10 cellular contexts compared by ENCODE assay signal in genomic region chr7:23893942-23894890, GRCh38.
DNase-seq lines count a peak whose midpoint lies in the region; ATAC-seq and TF ChIP-seq lines count a peak whose summit lies in the region.
"Had no signal": no experiment of that assay in that cellular context is flagged by ENCODE, and none has a peak within 500 bp of the region (broad histone marks: within the 10 kb centered on the region; RNA-seq: fewer than 3 reads in every experiment).

No MANE protein-coding gene starts in this region.

- H3K4me3 Mint-ChIP-seq in GM23338 (no peak overlapping the region), neural progenitor cell (no peak overlapping the region)

- TF ChIP-seq CTCF in GM23338 (conservative IDR thresholded peaks at IDR 0.05; ENCODE audit: low read depth in 2 of 2) (no peak), brain microvascular endothelial cell (IDR thresholded peaks at IDR 0.05; ENCODE audit: low read depth, low read length, missing control alignments) (no peak), neural progenitor cell (IDR thresholded peaks at IDR 0.05) (no peak)

- H3K9me3 Mint-ChIP-seq in GM23338 (no peaks in the 10 kb centered on the region), neural progenitor cell (no peaks in the 10 kb centered on the region)

- DNase-seq in GM23338 (ENCODE audit: low spot score) (no peak), SK-N-MC (ENCODE audit: low read depth, low spot score) (no peak), brain microvascular endothelial cell (peak; percentile 32), NCI-H1048 (lab: John Stamatoyannopoulos, UW) (no peak), substantia nigra (lab: John Stamatoyannopoulos, UW) (no peak), neural progenitor cell (ENCODE audit: low spot score) (no peak)
- peak; percentile 7 to 17 for DNase-seq in stimulated activated CD8-positive, alpha-beta memory T cell treated with anti-CD3 and anti-CD28 coated beads, Interleukin-15, amount 100 ng/mL, for 4 hours (ENCODE audit: low read depth in 2 of 2)
- DNase-seq: NCI-H2029 had no signal

- no peaks in the 10 kb centered on the region for H3K36me3 Mint-ChIP-seq in GM23338 (ENCODE audit: low read depth)
- H3K36me3 Mint-ChIP-seq in neural progenitor cell, result no peaks in the 10 kb centered on the region

- in situ Hi-C loops in brain microvascular endothelial cell (cut with HindIII; ENCODE audit: low pct_ligation_motif_present, low sequenced_read_pairs), result no loop called here

- H3K4me3 ChIP-seq in GM23338 (no peak overlapping the region), SK-N-MC (no peak overlapping the region), brain microvascular endothelial cell (ENCODE audit: low read depth, low read length) (no peak overlapping the region), neural progenitor cell (no peak overlapping the region)

- H3K27ac Mint-ChIP-seq in GM23338, result no peak overlapping the region
- no peak overlapping the region for H3K27ac Mint-ChIP-seq in neural progenitor cell

- H3K9ac ChIP-seq in SK-N-MC (ENCODE audit: insufficient read length), result peak overlapping the region; percentile 11
- H3K9ac ChIP-seq in neural progenitor cell, result no peak overlapping the region

- no peaks in the 10 kb centered on the region for H3K79me2 ChIP-seq in GM23338 (replicated peaks; ENCODE audit: insufficient read depth)
- H3K79me2 ChIP-seq in neural progenitor cell (ENCODE audit: low read depth), result no peaks in the 10 kb centered on the region

- no peaks in the 10 kb centered on the region for H3K27me3 ChIP-seq in GM23338 (ENCODE audit: insufficient read depth)
- no peaks in the 10 kb centered on the region for H3K27me3 ChIP-seq in brain microvascular endothelial cell (replicated peaks)
- H3K27me3 ChIP-seq in neural progenitor cell, result no peaks in the 10 kb centered on the region

- H3F3A ChIP-seq in GM23338 (replicated peaks; ENCODE audit: low read depth) (no peaks in the 10 kb centered on the region), neural progenitor cell (ENCODE audit: low read depth) (no peaks in the 10 kb centered on the region)

- H3K9me3 ChIP-seq in SK-N-MC (ENCODE audit: low read depth, low read length), result no peaks in the 10 kb centered on the region
- H3K9me3 ChIP-seq in neural progenitor cell (ENCODE audit: low read depth), result no peaks in the 10 kb centered on the region

- H2AFZ ChIP-seq in GM23338 (peak overlapping the region; percentile 76; the same call in 1 of the 2 replicates), neural progenitor cell (replicated peaks) (no peak overlapping the region)

- H3K4me2 ChIP-seq in GM23338 (no peak overlapping the region), neural progenitor cell (no peak overlapping the region)

- no peak overlapping the region for H3K27ac ChIP-seq in GM23338 (ENCODE audit: low read depth)
- peak overlapping the region; percentile 82; the same call in 1 of the 2 replicates for H3K27ac ChIP-seq in SK-N-MC
- H3K27ac ChIP-seq in brain microvascular endothelial cell, result no peak overlapping the region
- no peak overlapping the region for H3K27ac ChIP-seq in substantia nigra (ENCODE audit: low read depth, low read length, poor library complexity, severe bottlenecking)
- no peak overlapping the region for H3K27ac ChIP-seq in neural progenitor cell
- H3K27ac ChIP-seq: VCaP had no signal

- no peaks in the 10 kb centered on the region for H3K9me2 ChIP-seq in GM23338 (ENCODE audit: insufficient read depth)

- no peaks in the 10 kb centered on the region for H3K4me1 ChIP-seq in GM23338 (ENCODE audit: insufficient read depth)
- no peaks in the 10 kb centered on the region for H3K4me1 ChIP-seq in neural progenitor cell

- H3K4me1 Mint-ChIP-seq in GM23338 (peaks cover 3% of the 10 kb centered on the region; the same call in 2 of the 3 replicates), neural progenitor cell (peaks cover 16% of the 10 kb centered on the region)

- ATAC-seq in GM23338, result no peak
- ATAC-seq: left lobe of liver had no signal

- H3K27me3 Mint-ChIP-seq in GM23338 (ENCODE audit: insufficient read depth, low read depth, poor library complexity), result no peaks in the 10 kb centered on the region
- peaks cover 2% of the 10 kb centered on the region for H3K27me3 Mint-ChIP-seq in neural progenitor cell (ENCODE audit: insufficient read depth, low read depth)

- H3K36me3 ChIP-seq in GM23338 (ENCODE audit: insufficient read depth) (no peaks in the 10 kb centered on the region), SK-N-MC (ENCODE audit: insufficient read depth, low read length) (no peaks in the 10 kb centered on the region), brain microvascular endothelial cell (replicated peaks) (no peaks in the 10 kb centered on the region), neural progenitor cell (no peaks in the 10 kb centered on the region)

- H4K20me1 ChIP-seq in GM23338 (replicated peaks; ENCODE audit: insufficient read depth), result no peaks in the 10 kb centered on the region
- H4K20me1 ChIP-seq in neural progenitor cell (ENCODE audit: low read depth), result no peaks in the 10 kb centered on the region

TF ChIP-seq in GM23338, 12 proteins besides CTCF, POLR2A, EP300 and RAD21 (continues in another document):
- no peak for TF ChIP-seq ZNF114 (CRISPR knock-in tag; IDR thresholded peaks at IDR 0.05)
- TF ChIP-seq ZNF462 (CRISPR knock-in tag; IDR thresholded peaks at IDR 0.05), result no peak
- TF ChIP-seq EZH2phosphoT487 (IDR thresholded peaks at IDR 0.05; ENCODE audit: unreplicated experiment), result no peak
- no peak for TF ChIP-seq EZH2 (IDR thresholded peaks at IDR 0.05; ENCODE audit: low read depth, unreplicated experiment)
- no peak for TF ChIP-seq ETS1 (IDR thresholded peaks at IDR 0.05)
- TF ChIP-seq POLR2AphosphoS5 (IDR thresholded peaks at IDR 0.05; ENCODE audit: low read depth), result no peak
- TF ChIP-seq NANOG (IDR thresholded peaks at IDR 0.05; ENCODE audit: borderline replicate concordance), result no peak

Comparison
In these comparisons a context has a peak if more than half of its experiments do, and no peak if none do; other contexts are left out.
1. DNase-seq: peak in brain microvascular endothelial cell (single experiment) and stimulated activated CD8-positive, alpha-beta memory T cell treated with anti-CD3 and anti-CD28 coated beads, Interleukin-15, amount 100 ng/mL, for 4 hours (2 of 2); none in GM23338 (single experiment), SK-N-MC (single experiment), NCI-H1048 (single experiment), substantia nigra (0 of 49) and neural progenitor cell (single experiment).